Comparison of ENCODE assay signal across 8 cellular contexts in the genomic region with DNA sequence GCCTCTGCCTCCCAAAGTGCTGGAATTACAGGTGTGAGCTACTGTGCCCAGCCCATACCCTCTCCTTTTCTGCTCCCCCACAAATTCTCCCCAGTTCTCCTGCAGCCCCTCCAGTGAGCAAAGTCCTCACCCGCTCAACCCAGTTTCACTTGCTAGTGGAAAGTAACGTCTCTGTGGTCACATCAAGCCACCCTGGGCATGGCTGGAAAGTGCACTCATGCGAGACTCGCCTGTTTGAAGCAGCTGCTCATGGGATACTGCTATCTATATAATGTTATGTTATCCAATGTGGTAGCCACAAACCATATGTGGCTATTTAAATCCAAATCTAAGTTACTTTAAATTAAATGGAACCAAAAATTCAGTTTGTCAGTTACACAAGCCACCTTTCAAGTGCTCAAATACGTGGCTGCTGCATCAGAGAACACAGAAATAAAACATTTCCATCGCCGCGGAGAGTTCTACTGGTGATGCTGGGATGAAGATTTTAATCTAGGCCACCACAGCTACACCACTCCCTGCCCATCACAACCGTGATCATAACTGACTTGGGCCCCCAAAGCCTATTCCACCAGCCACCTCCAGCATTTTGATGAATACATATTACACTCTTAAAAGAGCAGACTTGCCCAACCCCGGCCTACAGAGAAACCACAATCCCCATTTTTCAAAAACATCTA.
DNase-seq lines count a peak whose midpoint lies in the region; ATAC-seq and TF ChIP-seq lines count a peak whose summit lies in the region.

No MANE protein-coding gene starts in this region.

- no peak overlapping the region for H3K27ac Mint-ChIP-seq in WTC11

- TF ChIP-seq CTCF in Peyer's patch (IDR thresholded peaks at IDR 0.05): no peak
- no peak for TF ChIP-seq CTCF in WTC11 (IDR thresholded peaks at IDR 0.05)

- H3K27me3 Mint-ChIP-seq in WTC11 (ENCODE audit: low read depth): no peaks in the 10 kb centered on the region

- ATAC-seq in GM18511 (IDR thresholded peaks at IDR 0.05; ENCODE audit: unreplicated experiment) (peak; percentile 77), HG02623 (IDR thresholded peaks at IDR 0.05; ENCODE audit: unreplicated experiment) (no peak), WTC11 (no peak), GM21723 (IDR thresholded peaks at IDR 0.05; ENCODE audit: unreplicated experiment) (no peak)

- peaks cover 0 to 32% (median 2%) of the 10 kb centered on the region in 4 donors for H3K4me1 ChIP-seq in Peyer's patch

- no peaks in the 10 kb centered on the region for H3K36me3 Mint-ChIP-seq in WTC11

- peaks cover 17% of the 10 kb centered on the region for H3K4me1 Mint-ChIP-seq in WTC11

- H3K4me3 Mint-ChIP-seq in WTC11: no peak overlapping the region

- no peaks in the 10 kb centered on the region for H3K36me3 ChIP-seq in Peyer's patch

- DNase-seq in Peyer's patch (peak in 1 of 3 donors; percentile 38), epithelial cell of prostate (ENCODE audit: low read depth, low spot score) (no peak), WTC11 (ENCODE audit: low spot score) (no peak)
- peak; percentile 44 for DNase-seq in stimulated activated CD8-positive, alpha-beta memory T cell treated with anti-CD3 and anti-CD28 coated beads, Interleukin-4, amount 100 ng/mL, for 48 hours
- no peak for DNase-seq in activated T-cell treated with anti-CD3 and anti-CD28 coated beads, Interleukin-2, amount 50 U/mL, for 1 hour

- no peaks in the 10 kb centered on the region for H3K9me3 ChIP-seq in Peyer's patch

- no peak overlapping the region for H3K4me3 ChIP-seq in Peyer's patch

- no peak for TF ChIP-seq POLR2A in Peyer's patch (IDR thresholded peaks at IDR 0.05)

- POLR2A ChIA-PET in WTC11 (lab: Charles Lee): no interaction called here

- CTCF ChIA-PET in WTC11 (lab: Charles Lee): no interaction called here

- no peaks in the 10 kb centered on the region for H3K9me3 Mint-ChIP-seq in WTC11

- H3K27ac ChIP-seq in Peyer's patch (peak overlapping the region; percentile 5 to 89 (median 54)), epithelial cell of prostate (peak overlapping the region; percentile 57)

- no peaks in the 10 kb centered on the region for H3K27me3 ChIP-seq in Peyer's patch

TF ChIP-seq in WTC11, 78 proteins besides CTCF, POLR2A, EP300 and RAD21:
- TF ChIP-seq SOX15 (CRISPR knock-in tag; IDR thresholded peaks at IDR 0.05) (no peak), FOXP1 (CRISPR knock-in tag; IDR thresholded peaks at IDR 0.05; ENCODE audit: borderline replicate concordance) (no peak), FOXK1 (CRISPR knock-in tag; IDR thresholded peaks at IDR 0.05) (no peak), MXD4 (CRISPR knock-in tag; IDR thresholded peaks at IDR 0.05; ENCODE audit: borderline replicate concordance) (no peak), ELF4 (CRISPR knock-in tag; IDR thresholded peaks at IDR 0.05; ENCODE audit: low read depth) (no peak)
- TF ChIP-seq, protein P1, sequence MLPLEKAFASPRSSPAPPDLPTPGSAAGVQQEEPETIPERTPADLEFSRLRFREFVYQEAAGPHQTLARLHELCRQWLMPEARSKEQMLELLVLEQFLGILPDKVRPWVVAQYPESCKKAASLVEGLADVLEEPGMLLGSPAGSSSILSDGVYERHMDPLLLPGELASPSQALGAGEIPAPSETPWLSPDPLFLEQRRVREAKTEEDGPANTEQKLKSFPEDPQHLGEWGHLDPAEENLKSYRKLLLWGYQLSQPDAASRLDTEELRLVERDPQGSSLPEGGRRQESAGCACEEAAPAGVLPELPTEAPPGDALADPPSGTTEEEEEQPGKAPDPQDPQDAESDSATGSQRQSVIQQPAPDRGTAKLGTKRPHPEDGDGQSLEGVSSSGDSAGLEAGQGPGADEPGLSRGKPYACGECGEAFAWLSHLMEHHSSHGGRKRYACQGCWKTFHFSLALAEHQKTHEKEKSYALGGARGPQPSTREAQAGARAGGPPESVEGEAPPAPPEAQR (CRISPR knock-in tag; IDR thresholded peaks at IDR 0.05): no peak
TF ChIP-seq in WTC11: peak in this region for 0.
